Comparison of ENCODE assay signal across 8 cellular contexts in the genomic region with DNA sequence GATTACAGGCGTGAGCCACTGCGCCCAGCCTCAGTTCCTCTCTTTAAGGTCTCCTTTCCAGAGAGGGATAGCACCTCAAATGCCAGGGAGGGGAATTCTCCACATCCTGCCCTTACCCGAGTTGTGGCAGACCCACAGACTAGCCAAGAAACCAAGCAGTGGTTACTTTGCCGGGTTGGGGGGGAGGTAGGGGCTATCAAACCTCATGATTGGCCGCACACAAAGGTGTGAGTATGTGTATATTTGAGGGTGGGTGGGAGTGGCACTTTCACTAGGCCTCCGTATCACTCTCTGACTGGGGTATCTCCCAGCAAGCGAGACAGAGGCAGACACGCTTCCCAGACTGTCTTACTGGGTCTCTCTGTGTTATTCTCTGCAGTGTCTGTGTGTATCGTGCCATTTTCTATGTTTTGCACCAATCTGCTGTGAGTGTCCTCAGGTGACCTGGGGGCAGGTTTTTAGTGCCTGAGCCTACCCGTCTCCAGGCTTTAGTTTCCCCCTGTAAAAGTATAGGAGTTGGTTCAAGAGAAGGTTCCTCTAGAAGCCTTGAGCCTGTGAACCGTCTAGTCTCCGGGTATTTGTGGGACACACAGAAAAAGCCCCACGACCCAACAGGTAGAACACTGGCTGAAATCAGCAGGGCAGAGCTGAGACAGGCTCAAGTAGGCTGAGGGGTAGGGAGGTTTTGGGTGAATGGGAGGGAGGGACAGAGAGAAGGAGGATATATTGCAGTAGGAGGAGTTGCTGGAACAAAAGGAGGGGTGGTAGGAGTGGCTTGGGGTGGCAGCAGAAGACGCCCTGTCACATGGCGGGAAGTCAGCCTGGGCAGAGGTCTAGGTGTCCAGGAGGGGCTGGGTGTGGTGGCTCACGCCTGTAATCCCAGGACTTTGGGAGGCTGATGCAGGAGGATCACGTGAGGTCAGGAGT. TPM values are rescaled to one million over a fixed set of nuclear protein-coding genes. Genes with fewer than 3 reads are reported as not detected.
A peak's percentile ranks its signal among the peaks of the same experiment; 100 is the strongest.
DNase-seq lines count a peak whose midpoint lies in the region; ATAC-seq and TF ChIP-seq lines count a peak whose summit lies in the region.

No MANE protein-coding gene starts in this region.

- ATAC-seq in HG03354 (IDR thresholded peaks at IDR 0.05; ENCODE audit: poor library complexity, severe bottlenecking, unreplicated experiment) (no peak), GM21528 (IDR thresholded peaks at IDR 0.05; ENCODE audit: low FRiP score, unreplicated experiment) (no peak)

- no peaks in the 10 kb centered on the region for H3K27me3 Mint-ChIP-seq in MCF 10A (ENCODE audit: insufficient read depth, unreplicated experiment)

- DNase-seq in EH (ENCODE audit: low read depth) (peak; percentile 71), NCI-H1694 treated with DMSO at 0.1 percent for 48 hours (lab: John Stamatoyannopoulos, UW) (peak; percentile 69), MCF 10A (ENCODE audit: unreplicated experiment) (peak; percentile 80), mucosa of gallbladder (ENCODE audit: low spot score) (peak; percentile 59), Ammon's horn (ENCODE audit: low spot score) (no peak)
- DNase-seq in effector CD4-positive, alpha-beta T cell = no peak

- H3K27ac Mint-ChIP-seq in MCF 10A (ENCODE audit: low read depth, unreplicated experiment) = peak overlapping the region; percentile 96

- H3K9me3 Mint-ChIP-seq in MCF 10A (ENCODE audit: unreplicated experiment) = no peaks in the 10 kb centered on the region

- POLR2A ChIA-PET in MCF 10A (lab: Yijun Ruan, JAX) = interaction anchor here (0.6 to 25.7 kb wide), 10 partner anchors 9 to 386 kb away, joined by 3 to 960 read pairs (median 5); partner anchors contain the start of genes KHDC4, LMNA, PMF1 and SMG5

- no peak for TF ChIP-seq CTCF in MCF 10A (IDR thresholded peaks at IDR 0.05; ENCODE audit: unreplicated experiment)

- TSS peak; percentile 91 for BruUV-seq in MCF 10A (replicated peaks; lab: Mats Ljungman, UMichigan)

- peaks cover 45% of the 10 kb centered on the region for H3K36me3 Mint-ChIP-seq in MCF 10A (ENCODE audit: insufficient read depth, unreplicated experiment)

- H3K4me1 Mint-ChIP-seq in MCF 10A (ENCODE audit: insufficient read depth, unreplicated experiment) = peaks cover 90% of the 10 kb centered on the region

- CTCF ChIA-PET in MCF 10A (lab: Yijun Ruan, JAX) = interaction anchor here (0.6 to 46.2 kb wide), 7 partner anchors 7 to 1428 kb away, joined by 3 to 1892 read pairs (median 5); partner anchors contain the start of genes LMNA and MEX3A

- H3K4me3 Mint-ChIP-seq in MCF 10A (ENCODE audit: unreplicated experiment) = peak overlapping the region; percentile 79

- intact Hi-C loops in MCF 10A (cut with micrococcal nuclease) = no loop called here

RNA-seq across cellular contexts. Expression of gene LMNA, which starts 10.3 kb away (rescaled TPM):
- 620 and 716 TPM in 2 replicates for total RNA-seq in MCF 10A (2022)
- total RNA-seq in mucosa of gallbladder = 293 TPM

RNA-seq across cellular contexts. Expression of gene SEMA4A, which starts 28.6 kb away (rescaled TPM):
- total RNA-seq in MCF 10A (2022) (1.5 and 4.7 TPM in 2 replicates), mucosa of gallbladder (24.4 TPM)

RNA-seq across cellular contexts. Expression of gene MEX3A, which starts 42.6 kb away (rescaled TPM):
- total RNA-seq in MCF 10A (2022) (0.88 and 0.91 TPM in 2 replicates), mucosa of gallbladder (1.4 TPM)

Comparison
In these comparisons a context has a peak if more than half of its experiments do, and no peak if none do; other contexts are left out.
1. DNase-seq: peak in EH (single experiment), NCI-H1694 treated with DMSO at 0.1 percent for 48 hours (single experiment), MCF 10A (single experiment) and mucosa of gallbladder (single experiment); none in Ammon's horn (single experiment) and effector CD4-positive, alpha-beta T cell (single experiment).